In genomic region chrX:115894087-115894486, GRCh38 we compare ENCODE assay signal across 8 cellular contexts.
DNase-seq lines count a peak whose midpoint lies in the region; ATAC-seq, FAIRE-seq and TF ChIP-seq lines count a peak whose summit lies in the region.
"Had no signal": no experiment of that assay in that cellular context is flagged by ENCODE, and none has a peak within 500 bp of the region (broad histone marks: within the 10 kb centered on the region; RNA-seq: fewer than 3 reads in every experiment).

No MANE protein-coding gene starts in this region.

- ATAC-seq in GM18907 (IDR thresholded peaks at IDR 0.05; ENCODE audit: unreplicated experiment) (peak; percentile 27), GM12878 (peak; percentile 65), GM18505 (IDR thresholded peaks at IDR 0.05; ENCODE audit: unreplicated experiment) (no peak)
- no peak for ATAC-seq in stimulated activated memory B cell treated with anti-CD40 and anti-IgM and Interleukin-4, amounts not matched to agents 10 μg/mL and 1 μg/mL and 100 μg/mL, for 72 hours

- no peak for TF ChIP-seq POLR2A in GM12878 (IDR thresholded peaks at IDR 0.05; ENCODE audit: low read depth, low read length)
- TF ChIP-seq POLR2A in GM18505 (IDR thresholded peaks at IDR 0.05; ENCODE audit: borderline replicate concordance, extremely low read depth, insufficient read depth, insufficient read length), result no peak

- RAD21 ChIA-PET in GM12878 (lab: Charles Lee; ENCODE audit: unreplicated experiment), result no interaction called here

- no peak overlapping the region for H3K4me3 Mint-ChIP-seq in stimulated activated memory B cell treated with anti-CD40 and anti-IgM and Interleukin-4, amounts not matched to agents 10 μg/mL and 1 μg/mL and 100 μg/mL, for 72 hours

- H3K9me3 ChIP-seq in GM12878 (replicated peaks; ENCODE audit: control insufficient read depth, insufficient read depth, low read length), result no peaks in the 10 kb centered on the region; the same call in 2 of the 3 replicates

- CTCF ChIA-PET in GM12878 (lab: Yijun Ruan, JAX), result interaction anchor here (0.8 kb wide), 1 partner anchor 45 kb away, joined by 3 read pairs; no protein-coding TSS in a partner anchor

- no peak for FAIRE-seq in GM12878 (lab: Jason Lieb, UNC)

- WGBS in GM12878 (ENCODE audit: insufficient coverage, insufficient replicate concordance, low lambda C conversion rate, missing lambda C conversion rate), result 8% methylated on average over 4 of the region's 4 CpGs

- in situ Hi-C loops in GM12878 (cut with MboI), result no loop called here

- no peak for TF ChIP-seq EP300 in GM12878 (IDR thresholded peaks at IDR 0.05; ENCODE audit: borderline replicate concordance in 1 of 2, control insufficient read depth in 1 of 2, low read depth in 2 of 2, low read length in 2 of 2)

- DNase-seq in NCI-H1092 (lab: John Stamatoyannopoulos, UW) (peak; percentile 60), GM12878 (ENCODE audit: low read depth, low spot score) (peak; percentile 58), putamen (ENCODE audit: low spot score) (peak; percentile 40), HPDE6-E6E7 (ENCODE audit: extremely low spot score) (no peak)

- peaks cover 3% of the 10 kb centered on the region for H3K9me3 Mint-ChIP-seq in stimulated activated memory B cell treated with anti-CD40 and anti-IgM and Interleukin-4, amounts not matched to agents 10 μg/mL and 1 μg/mL and 100 μg/mL, for 72 hours

- no peak overlapping the region for H2AFZ ChIP-seq in GM12878 (ENCODE audit: control insufficient read depth, low read depth, low read length)

- H3K79me2 ChIP-seq in GM12878 (ENCODE audit: control insufficient read depth, insufficient read depth, low read length), result no peaks in the 10 kb centered on the region

- no peaks in the 10 kb centered on the region for H3K4me1 Mint-ChIP-seq in stimulated activated memory B cell treated with anti-CD40 and anti-IgM and Interleukin-4, amounts not matched to agents 10 μg/mL and 1 μg/mL and 100 μg/mL, for 72 hours

- no peak overlapping the region for H3K4me3 ChIP-seq in GM12878
- H3K4me3 ChIP-seq: SJCRH30 had no signal

- H4K20me1 ChIP-seq in GM12878 (ENCODE audit: control insufficient read depth, insufficient read depth), result no peaks in the 10 kb centered on the region

- POLR2A ChIA-PET in GM12878 (lab: Charles Lee), result no interaction called here

- H3K27ac Mint-ChIP-seq in stimulated activated memory B cell treated with anti-CD40 and anti-IgM and Interleukin-4, amounts not matched to agents 10 μg/mL and 1 μg/mL and 100 μg/mL, for 72 hours, result no peak overlapping the region

- TF ChIP-seq CTCF in GM12878 (IDR thresholded peaks at IDR 0.05 in 2 of 3, conservative IDR thresholded peaks at IDR 0.05 in 1 of 3; ENCODE audit: control insufficient read depth in 2 of 3, extremely low read depth in 1 of 3, insufficient read depth in 1 of 3, low read depth in 3 of 3, low read length in 3 of 3), result peak; percentile 20 to 72 (median 38); a peak in 4 of 6 replicates

- H3K36me3 ChIP-seq in GM12878 (ENCODE audit: control insufficient read depth in 2 of 2, insufficient read depth in 2 of 2, low read length in 1 of 2), result no peaks in the 10 kb centered on the region

- H3K27me3 Mint-ChIP-seq in stimulated activated memory B cell treated with anti-CD40 and anti-IgM and Interleukin-4, amounts not matched to agents 10 μg/mL and 1 μg/mL and 100 μg/mL, for 72 hours, result no peaks in the 10 kb centered on the region

- no TSS peak for BruUV-seq in GM12878 (replicated peaks; lab: Mats Ljungman, UMichigan)

- intact Hi-C loops in GM12878 (cut with micrococcal nuclease; ENCODE audit: unreplicated experiment), result loop anchor here (1.0 kb wide), 1 partner anchor 54 kb away; no protein-coding TSS in a partner anchor

- no peaks in the 10 kb centered on the region for H3K36me3 Mint-ChIP-seq in stimulated activated memory B cell treated with anti-CD40 and anti-IgM and Interleukin-4, amounts not matched to agents 10 μg/mL and 1 μg/mL and 100 μg/mL, for 72 hours

- H3K27me3 ChIP-seq in GM12878 (replicated peaks in 1 of 2; ENCODE audit: control insufficient read depth in 2 of 2, insufficient read depth in 2 of 2, low read length in 1 of 2), result no peaks in the 10 kb centered on the region
- H3K27me3 ChIP-seq: SJCRH30 had no signal

- H3K4me1 ChIP-seq in GM12878 (ENCODE audit: control insufficient read depth, insufficient read depth, low read length), result peaks cover 6% of the 10 kb centered on the region; the same call in 1 of the 2 replicates
- H3K4me1 ChIP-seq: SJCRH30 had no signal

- no peak overlapping the region for H3K9ac ChIP-seq in GM12878 (ENCODE audit: control insufficient read depth, insufficient read depth, low read length)

- TF ChIP-seq RAD21 in GM12878 (IDR thresholded peaks at IDR 0.05; ENCODE audit: insufficient read depth, low read depth, low read length), result peak; percentile 76

- no peak overlapping the region for H3K27ac ChIP-seq in GM12878 (ENCODE audit: control insufficient read depth, insufficient read depth)
- H3K27ac ChIP-seq: SJCRH30 had no signal

- H3K4me2 ChIP-seq in GM12878 (ENCODE audit: control insufficient read depth, insufficient read depth), result peak overlapping the region; percentile 44

- SMC1A ChIA-PET in GM12878 (lab: Charles Lee; ENCODE audit: uncharacterized antibody, unreplicated experiment), result interaction anchor here (1.4 kb wide), 1 partner anchor 46 kb away, joined by 4 read pairs; no protein-coding TSS in a partner anchor

TF ChIP-seq in GM12878, 131 proteins besides CTCF, POLR2A, EP300 and RAD21 (continues in another document):
- TF ChIP-seq BMI1 (IDR thresholded peaks at IDR 0.05; ENCODE audit: borderline replicate concordance) (no peak), POLR2AphosphoS5 (IDR thresholded peaks at IDR 0.05; ENCODE audit: low read length) (no peak), ETV6 (conservative IDR thresholded peaks at IDR 0.05 in 1 of 2, IDR thresholded peaks at IDR 0.05 in 1 of 2; ENCODE audit: borderline replicate concordance in 1 of 2, low read depth in 1 of 2) (no peak), RUNX3 (IDR thresholded peaks at IDR 0.05; ENCODE audit: low read length) (no peak), SMC3 (IDR thresholded peaks at IDR 0.05; ENCODE audit: borderline replicate concordance, low read length) (peak; percentile 51), PKNOX1 (IDR thresholded peaks at IDR 0.05) (peak; percentile 63), BCL11A (IDR thresholded peaks at IDR 0.05; ENCODE audit: low read depth, low read length) (no peak), ZBTB33 (IDR thresholded peaks at IDR 0.05) (no peak), POU2F2 (IDR thresholded peaks at IDR 0.05; ENCODE audit: borderline replicate concordance, low read depth, low read length) (no peak)
- TF ChIP-seq, protein P1, sequence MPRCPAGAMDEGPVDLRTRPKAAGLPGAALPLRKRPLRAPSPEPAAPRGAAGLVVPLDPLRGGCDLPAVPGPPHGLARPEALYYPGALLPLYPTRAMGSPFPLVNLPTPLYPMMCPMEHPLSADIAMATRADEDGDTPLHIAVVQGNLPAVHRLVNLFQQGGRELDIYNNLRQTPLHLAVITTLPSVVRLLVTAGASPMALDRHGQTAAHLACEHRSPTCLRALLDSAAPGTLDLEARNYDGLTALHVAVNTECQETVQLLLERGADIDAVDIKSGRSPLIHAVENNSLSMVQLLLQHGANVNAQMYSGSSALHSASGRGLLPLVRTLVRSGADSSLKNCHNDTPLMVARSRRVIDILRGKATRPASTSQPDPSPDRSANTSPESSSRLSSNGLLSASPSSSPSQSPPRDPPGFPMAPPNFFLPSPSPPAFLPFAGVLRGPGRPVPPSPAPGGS (IDR thresholded peaks at IDR 0.05; ENCODE audit: borderline replicate concordance, insufficient read depth, low read depth, low read length, poor library complexity, severe bottlenecking), result no peak

Comparison
In these comparisons a context has a peak if more than half of its experiments do, and no peak if none do; other contexts are left out.
1. ATAC-seq: peak in GM18907 (single experiment) and GM12878 (single experiment); none in stimulated activated memory B cell treated with anti-CD40 and anti-IgM and Interleukin-4, amounts not matched to agents 10 μg/mL and 1 μg/mL and 100 μg/mL, for 72 hours (single experiment) and GM18505 (single experiment).